Comparison of ENCODE assay signal across 31 cellular contexts in the genomic region with DNA sequence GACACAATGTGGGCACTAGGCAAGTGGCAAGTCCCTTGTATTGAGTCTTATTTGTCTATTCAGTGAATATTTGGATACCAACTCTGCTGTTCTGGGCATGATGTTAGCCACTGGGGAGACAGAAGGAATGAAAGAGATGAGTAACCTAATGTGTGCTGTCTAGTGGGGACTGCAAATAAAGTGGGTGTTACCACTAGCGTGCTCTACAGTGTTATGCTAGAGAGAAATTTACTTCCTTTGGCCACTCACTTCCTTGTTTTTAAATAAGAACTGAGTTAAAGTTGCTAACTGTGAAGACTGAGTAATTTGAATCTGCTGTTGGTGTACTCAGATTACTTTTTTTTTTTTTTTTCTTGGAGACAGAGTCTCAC.
DNase-seq lines count a peak whose midpoint lies in the region; ATAC-seq and TF ChIP-seq lines count a peak whose summit lies in the region.
"Had no signal": no experiment of that assay in that cellular context is flagged by ENCODE, and none has a peak within 500 bp of the region (broad histone marks: within the 10 kb centered on the region; RNA-seq: fewer than 3 reads in every experiment).

No MANE protein-coding gene starts in this region.

- H3K36me3 Mint-ChIP-seq in chondrocyte (ENCODE audit: low read depth) (no peaks in the 10 kb centered on the region), mesothelial cell of epicardium (peaks cover 45% of the 10 kb centered on the region), type B pancreatic cell (peaks cover 34% of the 10 kb centered on the region)
- H3K36me3 Mint-ChIP-seq: CD4-positive, CD25-positive, alpha-beta regulatory T cell; natural killer cell treated with Interleukin-12 subunit alpha and Interleukin-12 subunit beta and Interleukin-15 and Interleukin-18, amount 100 ng/mL, for 72 hours; stimulated activated naive B cell treated with anti-CD40 and anti-IgM and Interleukin-4, amounts not matched to agents 10 μg/mL and 1 μg/mL and 100 μg/mL, for 72 hours had no signal

- H3K4me3 ChIP-seq in heart left ventricle: no peak overlapping the region
- H3K4me3 ChIP-seq: A549, mucosa of descending colon, vagina had no signal

- peaks cover 0 to 7% (median 0%) of the 10 kb centered on the region in 9 donors for H3K36me3 ChIP-seq in heart left ventricle

- H3K27ac Mint-ChIP-seq in chondrocyte (ENCODE audit: unreplicated experiment) (peak overlapping the region; percentile 9), mesothelial cell of epicardium (peak overlapping the region; percentile 68), type B pancreatic cell (peak overlapping the region; percentile 62)
- H3K27ac Mint-ChIP-seq: activated CD4-positive, alpha-beta T cell treated with anti-CD3 and anti-CD28 coated beads for 36 hours; activated CD8-positive, alpha-beta T cell treated with anti-CD3 and anti-CD28 coated beads for 36 hours; activated naive CD4-positive, alpha-beta T cell treated with anti-CD3 and anti-CD28 coated beads for 36 hours; activated T-helper 1 cell treated with anti-CD3 and anti-CD28 coated beads, Interleukin-12 subunit alpha, Interleukin-12 subunit beta, Interleukin-2, Interleukin-4 antibody, amounts not matched to agents 30 ng/mL and 10 ng/mL and 1 ng/mL, durations not matched to agents 14 hours and 24 hours and 36 hours; brain; CD4-positive, CD25-positive, alpha-beta regulatory T cell; natural killer cell treated with Interleukin-12 subunit alpha and Interleukin-12 subunit beta and Interleukin-15 and Interleukin-18, amount 100 ng/mL, for 72 hours; stimulated activated naive B cell treated with anti-CD40 and anti-IgM and Interleukin-4, amounts not matched to agents 10 μg/mL and 1 μg/mL and 100 μg/mL, for 72 hours had no signal

- intact Hi-C loops in heart left ventricle (cut with DNase I) (no loop called here), Right ventricle myocardium superior (cut with DNase I) (no loop called here)

- TF ChIP-seq CTCF in heart left ventricle (IDR thresholded peaks at IDR 0.05) (no peak), chondrocyte (IDR thresholded peaks at IDR 0.05) (no peak), mesothelial cell of epicardium (IDR thresholded peaks at IDR 0.05; ENCODE audit: unreplicated experiment) (no peak), type B pancreatic cell (conservative IDR thresholded peaks at IDR 0.05) (no peak)

- DNase-seq in heart left ventricle (no peak), Right ventricle myocardium superior (no peak), chondrocyte (ENCODE audit: low spot score) (no peak), mesothelial cell of epicardium (ENCODE audit: low spot score in 2 of 2, unreplicated experiment in 2 of 2) (no peak), type B pancreatic cell (ENCODE audit: extremely low spot score, unreplicated experiment) (no peak), medulla oblongata (ENCODE audit: extremely low spot score) (no peak), mesenteric fat pad (ENCODE audit: low spot score) (no peak), NCI-H526 (lab: John Stamatoyannopoulos, UW) (no peak)
- DNase-seq: activated CD4-positive, alpha-beta T cell treated with anti-CD3 and anti-CD28 coated beads for 36 hours; activated CD8-positive, alpha-beta memory T cell treated with anti-CD3 and anti-CD28 coated beads, Interleukin-2, amount 50 U/mL, for 48 hours; activated CD8-positive, alpha-beta T cell treated with anti-CD3 and anti-CD28 coated beads for 36 hours; activated naive CD4-positive, alpha-beta T cell treated with anti-CD3 and anti-CD28 coated beads for 36 hours; CD4-positive, CD25-positive, alpha-beta regulatory T cell; EL; H9; islet precursor cell; KG1; MM.1S; mucosa of descending colon; NCI-H2081; NCI-H2227 treated with DMSO at 0.1 percent for 48 hours; SHP77 treated with DMSO at 0.1 percent for 48 hours; stimulated activated naive B cell treated with anti-CD40 and anti-IgM and Interleukin-4, amounts not matched to agents 10 μg/mL and 1 μg/mL and 100 μg/mL, for 72 hours; T-helper 9 cell had no signal

- peaks cover 0 to 16% (median 0%) of the 10 kb centered on the region in 12 donors for H3K9me3 ChIP-seq in heart left ventricle
- H3K9me3 ChIP-seq: A549, mucosa of descending colon, vagina had no signal

- no peak for TF ChIP-seq POLR2A in heart left ventricle (IDR thresholded peaks at IDR 0.05)

- H3K27ac ChIP-seq in heart left ventricle: peak overlapping the region in 10 of 12 donors; percentile 7 to 85 (median 32)
- H3K27ac ChIP-seq: A549, vagina, VCaP had no signal

- H3K9me3 Mint-ChIP-seq in chondrocyte (ENCODE audit: low read depth): peaks cover 7% of the 10 kb centered on the region
- H3K9me3 Mint-ChIP-seq in mesothelial cell of epicardium: peaks cover 16% of the 10 kb centered on the region
- peaks cover 10% of the 10 kb centered on the region for H3K9me3 Mint-ChIP-seq in type B pancreatic cell

- H3K4me3 Mint-ChIP-seq in chondrocyte (ENCODE audit: unreplicated experiment) (no peak overlapping the region), mesothelial cell of epicardium (no peak overlapping the region), type B pancreatic cell (no peak overlapping the region)
- H3K4me3 Mint-ChIP-seq: activated CD4-positive, alpha-beta T cell treated with anti-CD3 and anti-CD28 coated beads for 36 hours; activated CD8-positive, alpha-beta T cell treated with anti-CD3 and anti-CD28 coated beads for 36 hours; activated naive CD4-positive, alpha-beta T cell treated with anti-CD3 and anti-CD28 coated beads for 36 hours; activated T-helper 1 cell treated with anti-CD3 and anti-CD28 coated beads, Interleukin-12 subunit alpha, Interleukin-12 subunit beta, Interleukin-2, Interleukin-4 antibody, amounts not matched to agents 30 ng/mL and 10 ng/mL and 1 ng/mL, durations not matched to agents 14 hours and 24 hours and 36 hours; brain; CD4-positive, CD25-positive, alpha-beta regulatory T cell; H9; natural killer cell treated with Interleukin-12 subunit alpha and Interleukin-12 subunit beta and Interleukin-15 and Interleukin-18, amount 100 ng/mL, for 72 hours; stimulated activated naive B cell treated with anti-CD40 and anti-IgM and Interleukin-4, amounts not matched to agents 10 μg/mL and 1 μg/mL and 100 μg/mL, for 72 hours had no signal

- H3K4me1 ChIP-seq in heart left ventricle: peaks cover 0 to 13% (median 0%) of the 10 kb centered on the region in 12 donors
- H3K4me1 ChIP-seq: A549, vagina had no signal

- no peaks in the 10 kb centered on the region for H3K27me3 ChIP-seq in heart left ventricle
- H3K27me3 ChIP-seq: vagina had no signal

- H3K27me3 Mint-ChIP-seq in chondrocyte (ENCODE audit: low read depth) (no peaks in the 10 kb centered on the region), mesothelial cell of epicardium (ENCODE audit: low read depth) (no peaks in the 10 kb centered on the region), type B pancreatic cell (no peaks in the 10 kb centered on the region)
- H3K27me3 Mint-ChIP-seq: activated CD8-positive, alpha-beta T cell treated with anti-CD3 and anti-CD28 coated beads for 36 hours; brain; CD4-positive, CD25-positive, alpha-beta regulatory T cell; natural killer cell treated with Interleukin-12 subunit alpha and Interleukin-12 subunit beta and Interleukin-15 and Interleukin-18, amount 100 ng/mL, for 72 hours; stimulated activated naive B cell treated with anti-CD40 and anti-IgM and Interleukin-4, amounts not matched to agents 10 μg/mL and 1 μg/mL and 100 μg/mL, for 72 hours had no signal

- peaks cover 3% of the 10 kb centered on the region for H3K4me1 Mint-ChIP-seq in chondrocyte (ENCODE audit: low read depth)
- peaks cover 16% of the 10 kb centered on the region for H3K4me1 Mint-ChIP-seq in mesothelial cell of epicardium
- H3K4me1 Mint-ChIP-seq in type B pancreatic cell (ENCODE audit: unreplicated experiment): peaks cover 16% of the 10 kb centered on the region
- H3K4me1 Mint-ChIP-seq: activated CD4-positive, alpha-beta T cell treated with anti-CD3 and anti-CD28 coated beads for 36 hours; brain; CD4-positive, CD25-positive, alpha-beta regulatory T cell; stimulated activated naive B cell treated with anti-CD40 and anti-IgM and Interleukin-4, amounts not matched to agents 10 μg/mL and 1 μg/mL and 100 μg/mL, for 72 hours had no signal

- 91 to 95% (median 94%) methylated on average over 1 of the region's 1 CpG for WGBS in heart left ventricle, 4 donors

- peak in 2 of 4 donors; percentile 9 to 21 for ATAC-seq in heart left ventricle
- no peak for ATAC-seq in Right ventricle myocardium superior (ENCODE audit: poor library complexity)
- ATAC-seq: A549; activated CD4-positive, alpha-beta T cell treated with anti-CD3 and anti-CD28 coated beads for 36 hours; activated CD8-positive, alpha-beta T cell treated with anti-CD3 and anti-CD28 coated beads for 36 hours; mucosa of descending colon; natural killer cell treated with Interleukin-12 subunit alpha and Interleukin-12 subunit beta and Interleukin-15 and Interleukin-18, amount 100 ng/mL, for 72 hours; Panc1; stimulated activated naive B cell treated with anti-CD40 and anti-IgM and Interleukin-4, amounts not matched to agents 10 μg/mL and 1 μg/mL and 100 μg/mL, for 72 hours had no signal

Comparison
In these comparisons a context has a peak if more than half of its experiments do, and no peak if none do; other contexts are left out.
1. H3K27ac Mint-ChIP-seq: peak in every context shown above with its lines; median percentile 68 in mesothelial cell of epicardium; 62 in type B pancreatic cell; 9 in chondrocyte.